ENCODE assay signal across 1 cellular context in genomic region chr11:116224889-116225200, GRCh38.
TF ChIP-seq lines count a peak whose summit lies in the region.

No MANE protein-coding gene starts in this region.

TF ChIP-seq in GM23338, 12 proteins besides CTCF, POLR2A, EP300 and RAD21 (continued from another document):
- TF ChIP-seq ZNF462 (CRISPR knock-in tag; IDR thresholded peaks at IDR 0.05), result no peak
- TF ChIP-seq ZNF331 (CRISPR knock-in tag; IDR thresholded peaks at IDR 0.05; ENCODE audit: low read depth), result no peak
- no peak for TF ChIP-seq JUNB (IDR thresholded peaks at IDR 0.05; ENCODE audit: unreplicated experiment)
